Comparison of ENCODE assay signal across 9 cellular contexts in the genomic region with DNA sequence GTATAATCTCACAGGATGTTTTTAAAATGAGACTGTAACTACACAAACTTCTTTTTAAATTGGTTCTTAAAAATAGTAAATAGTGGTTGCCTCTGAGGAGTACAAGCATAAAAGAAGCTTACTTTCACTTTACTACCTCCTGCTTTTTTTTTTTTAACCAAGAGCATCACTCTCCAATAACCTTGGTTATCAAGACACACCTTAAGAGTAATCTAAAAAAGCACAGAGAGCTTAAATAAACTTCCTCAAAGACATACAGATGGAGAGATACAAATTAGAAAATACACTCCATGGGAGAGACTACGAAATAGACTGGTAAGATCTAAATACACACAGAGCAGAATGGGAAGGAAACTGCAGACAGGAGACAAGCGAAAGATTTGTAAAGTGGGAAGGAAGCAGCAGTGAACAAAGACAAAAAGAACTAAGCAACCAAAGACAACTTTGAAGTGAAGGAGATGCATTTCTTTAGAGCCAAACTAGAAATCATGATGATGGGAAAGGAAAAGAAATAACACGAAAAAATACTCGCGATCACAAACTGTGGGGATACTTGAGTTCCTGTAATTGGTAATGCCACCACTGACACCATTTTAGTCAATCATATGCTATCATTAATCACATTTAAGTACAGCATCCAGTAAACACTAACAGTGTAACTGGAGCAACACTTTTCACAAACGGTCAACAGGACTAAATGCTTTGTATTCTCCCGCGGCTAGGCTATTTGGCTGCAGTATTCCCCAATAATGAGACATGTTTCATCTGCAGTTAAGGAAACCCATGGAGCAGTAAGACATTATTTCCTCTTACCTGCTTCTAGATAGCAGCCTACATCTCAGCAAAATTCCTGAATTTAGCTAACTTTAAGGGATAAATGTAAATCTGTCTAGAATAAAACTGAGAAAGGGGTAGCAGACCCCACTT. TPM values are rescaled to one million over a fixed set of nuclear protein-coding genes. Genes with fewer than 3 reads are reported as not detected.
A peak's percentile ranks its signal among the peaks of the same experiment; 100 is the strongest.
DNase-seq lines count a peak whose midpoint lies in the region; ATAC-seq and TF ChIP-seq lines count a peak whose summit lies in the region.
"Had no signal": no experiment of that assay in that cellular context is flagged by ENCODE, and none has a peak within 500 bp of the region (broad histone marks: within the 10 kb centered on the region; RNA-seq: fewer than 3 reads in every experiment).

No MANE protein-coding gene starts in this region.

- CTCF ChIA-PET in activated CD8-positive, alpha-beta T cell treated with anti-CD3 and anti-CD28 coated beads, Interleukin-2, amount 10 ng/mL, durations not matched to agents 7 days and 5 days (lab: Charles Lee): interaction anchor here (1.1 kb wide), 1 partner anchor 46 kb away, joined by 3 read pairs; no protein-coding TSS in a partner anchor

- H3K27ac ChIP-seq in iPS-18a (ENCODE audit: low read length): no peak overlapping the region

- H3K9me3 ChIP-seq in iPS-18a (ENCODE audit: control insufficient read depth, low read depth, low read length): no peaks in the 10 kb centered on the region

- no peak overlapping the region for H3K9ac ChIP-seq in iPS-18a (ENCODE audit: low read length)

- no peaks in the 10 kb centered on the region for H3K9me3 Mint-ChIP-seq in CD14-positive monocyte
- no peaks in the 10 kb centered on the region for H3K9me3 Mint-ChIP-seq in activated CD8-positive, alpha-beta T cell treated with anti-CD3 and anti-CD28 coated beads, Interleukin-2, amount 10 ng/mL, durations not matched to agents 7 days and 5 days (ENCODE audit: insufficient read depth)
- peaks cover 0 to 3% of the 10 kb centered on the region in 2 donors for H3K9me3 Mint-ChIP-seq in stimulated activated naive B cell treated with anti-CD40 and anti-IgM and Interleukin-4, amounts not matched to agents 10 μg/mL and 1 μg/mL and 100 μg/mL, for 72 hours

- H3K4me3 ChIP-seq in iPS-18a (ENCODE audit: low read length): peak overlapping the region; percentile 5
- H3K4me3 ChIP-seq: lung had no signal

- no peaks in the 10 kb centered on the region for H3K36me3 ChIP-seq in iPS-18a (ENCODE audit: control insufficient read depth, low read depth, low read length)

- POLR2A ChIA-PET in activated CD8-positive, alpha-beta T cell treated with anti-CD3 and anti-CD28 coated beads, Interleukin-2, amount 10 ng/mL, durations not matched to agents 7 days and 5 days (lab: Charles Lee): interaction anchor here (3.5 kb wide), 1 partner anchor 8 kb away, joined by 20 read pairs; a partner anchor contains a TSS

- no peaks in the 10 kb centered on the region for H3K27me3 ChIP-seq in iPS-18a (ENCODE audit: control insufficient read depth, insufficient read depth, low read length)

- no peak for DNase-seq in CD14-positive monocyte (ENCODE audit: low spot score)
- no peak for DNase-seq in activated CD8-positive, alpha-beta T cell treated with anti-CD3 and anti-CD28 coated beads, Interleukin-2, amount 10 ng/mL, durations not matched to agents 7 days and 5 days
- no peak for DNase-seq in stimulated activated naive B cell treated with anti-CD40 and anti-IgM and Interleukin-4, amounts not matched to agents 10 μg/mL and 1 μg/mL and 100 μg/mL, for 72 hours
- DNase-seq in stimulated activated CD4-positive, alpha-beta T cell treated with anti-CD3 and anti-CD28 coated beads, Interleukin-12 subunit alpha, Interleukin-12 subunit beta, amount 100 ng/mL, for 4 hours: no peak
- DNase-seq in hypothalamus (lab: John Stamatoyannopoulos, UW): no peak

- H3K4me1 Mint-ChIP-seq in CD14-positive monocyte: peaks cover 66% of the 10 kb centered on the region
- peaks cover 71% of the 10 kb centered on the region for H3K4me1 Mint-ChIP-seq in activated CD8-positive, alpha-beta T cell treated with anti-CD3 and anti-CD28 coated beads, Interleukin-2, amount 10 ng/mL, durations not matched to agents 7 days and 5 days (ENCODE audit: low read depth)
- H3K4me1 Mint-ChIP-seq in stimulated activated naive B cell treated with anti-CD40 and anti-IgM and Interleukin-4, amounts not matched to agents 10 μg/mL and 1 μg/mL and 100 μg/mL, for 72 hours: peaks cover 39 to 78% of the 10 kb centered on the region in 2 donors

- ATAC-seq in HG02759 (IDR thresholded peaks at IDR 0.05; ENCODE audit: unreplicated experiment) (peak; percentile 37), GM21717 (IDR thresholded peaks at IDR 0.05; ENCODE audit: unreplicated experiment) (no peak)
- peak; percentile 72 for ATAC-seq in activated CD8-positive, alpha-beta T cell treated with anti-CD3 and anti-CD28 coated beads, Interleukin-2, amount 10 ng/mL, durations not matched to agents 7 days and 5 days
- peak; percentile 28 to 40 for ATAC-seq in stimulated activated naive B cell treated with anti-CD40 and anti-IgM and Interleukin-4, amounts not matched to agents 10 μg/mL and 1 μg/mL and 100 μg/mL, for 72 hours (replicated peaks)

- H3K4me3 Mint-ChIP-seq in CD14-positive monocyte: peak overlapping the region; percentile 71 to 88
- H3K4me3 Mint-ChIP-seq in activated CD8-positive, alpha-beta T cell treated with anti-CD3 and anti-CD28 coated beads, Interleukin-2, amount 10 ng/mL, durations not matched to agents 7 days and 5 days: peak overlapping the region; percentile 77
- H3K4me3 Mint-ChIP-seq in stimulated activated naive B cell treated with anti-CD40 and anti-IgM and Interleukin-4, amounts not matched to agents 10 μg/mL and 1 μg/mL and 100 μg/mL, for 72 hours: peak overlapping the region; percentile 82 to 89

- peak overlapping the region; percentile 74 to 95 (median 82) for H3K27ac Mint-ChIP-seq in CD14-positive monocyte
- H3K27ac Mint-ChIP-seq in activated CD8-positive, alpha-beta T cell treated with anti-CD3 and anti-CD28 coated beads, Interleukin-2, amount 10 ng/mL, durations not matched to agents 7 days and 5 days: peak overlapping the region; percentile 84
- peak overlapping the region; percentile 86 for H3K27ac Mint-ChIP-seq in stimulated activated naive B cell treated with anti-CD40 and anti-IgM and Interleukin-4, amounts not matched to agents 10 μg/mL and 1 μg/mL and 100 μg/mL, for 72 hours

- H3K27me3 Mint-ChIP-seq in CD14-positive monocyte (ENCODE audit: low read depth in 3 of 3): no peaks in the 10 kb centered on the region
- no peaks in the 10 kb centered on the region for H3K27me3 Mint-ChIP-seq in activated CD8-positive, alpha-beta T cell treated with anti-CD3 and anti-CD28 coated beads, Interleukin-2, amount 10 ng/mL, durations not matched to agents 7 days and 5 days (ENCODE audit: low read depth)
- no peaks in the 10 kb centered on the region for H3K27me3 Mint-ChIP-seq in stimulated activated naive B cell treated with anti-CD40 and anti-IgM and Interleukin-4, amounts not matched to agents 10 μg/mL and 1 μg/mL and 100 μg/mL, for 72 hours

- H3K4me1 ChIP-seq in iPS-18a (ENCODE audit: control insufficient read depth, low read depth, low read length): peaks cover 75% of the 10 kb centered on the region

- intact Hi-C loops in CD14-positive monocyte (cut with micrococcal nuclease): no loop called here

- no peak for TF ChIP-seq CTCF in CD14-positive monocyte (IDR thresholded peaks at IDR 0.05)

- H3K36me3 Mint-ChIP-seq in CD14-positive monocyte: peaks cover 0 to 5% of the 10 kb centered on the region in 2 donors
- H3K36me3 Mint-ChIP-seq in activated CD8-positive, alpha-beta T cell treated with anti-CD3 and anti-CD28 coated beads, Interleukin-2, amount 10 ng/mL, durations not matched to agents 7 days and 5 days (ENCODE audit: low read depth): peaks cover 26% of the 10 kb centered on the region
- H3K36me3 Mint-ChIP-seq in stimulated activated naive B cell treated with anti-CD40 and anti-IgM and Interleukin-4, amounts not matched to agents 10 μg/mL and 1 μg/mL and 100 μg/mL, for 72 hours: peaks cover 14 to 18% of the 10 kb centered on the region in 2 donors

RNA-seq across cellular contexts. Expression of a gene that starts 8.2 kb away (rescaled TPM):
- 10 to 100 TPM; 20.1 to 20.2 TPM for polyA plus RNA-seq in CD14-positive monocyte
- total RNA-seq in activated CD8-positive, alpha-beta T cell treated with anti-CD3 and anti-CD28 coated beads, Interleukin-2, amount 10 ng/mL, durations not matched to agents 7 days and 5 days: 10 to 100 TPM; 81.9 to 98.0 TPM
